Comparison of ENCODE assay signal across 1 cellular context in the genomic region with DNA sequence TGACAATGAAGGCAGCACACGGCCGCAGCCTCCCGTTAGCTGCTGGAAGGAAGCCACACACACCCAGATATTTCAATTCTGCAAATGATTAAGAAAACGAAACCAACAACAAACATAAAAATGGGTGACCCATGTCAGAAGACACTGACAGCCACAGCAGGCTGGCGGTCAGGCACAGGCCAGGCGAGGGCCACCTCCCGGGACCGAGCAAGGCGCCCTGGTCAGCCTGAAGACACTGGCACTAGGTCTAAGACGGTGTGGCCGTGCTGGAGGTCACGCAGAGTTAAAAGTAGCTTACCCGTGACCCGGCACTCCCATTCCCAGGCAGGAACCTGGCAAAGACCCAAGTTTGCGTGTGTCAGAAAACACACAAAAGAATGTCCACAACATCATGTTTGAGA.
TF ChIP-seq lines count a peak whose summit lies in the region.

No MANE protein-coding gene starts in this region.

TF ChIP-seq in GM23338, 12 proteins besides CTCF, POLR2A, EP300 and RAD21 (continued from another document):
- TF ChIP-seq EZH2phosphoT487 (IDR thresholded peaks at IDR 0.05; ENCODE audit: unreplicated experiment) (no peak), JUNB (IDR thresholded peaks at IDR 0.05; ENCODE audit: unreplicated experiment) (no peak), ZNF331 (CRISPR knock-in tag; IDR thresholded peaks at IDR 0.05; ENCODE audit: low read depth) (no peak), STAT1 (IDR thresholded peaks at IDR 0.05; ENCODE audit: unreplicated experiment) (no peak), REST (IDR thresholded peaks at IDR 0.05; ENCODE audit: unreplicated experiment) (no peak), EZH2 (IDR thresholded peaks at IDR 0.05; ENCODE audit: low read depth, unreplicated experiment) (no peak)
- TF ChIP-seq, protein P1, sequence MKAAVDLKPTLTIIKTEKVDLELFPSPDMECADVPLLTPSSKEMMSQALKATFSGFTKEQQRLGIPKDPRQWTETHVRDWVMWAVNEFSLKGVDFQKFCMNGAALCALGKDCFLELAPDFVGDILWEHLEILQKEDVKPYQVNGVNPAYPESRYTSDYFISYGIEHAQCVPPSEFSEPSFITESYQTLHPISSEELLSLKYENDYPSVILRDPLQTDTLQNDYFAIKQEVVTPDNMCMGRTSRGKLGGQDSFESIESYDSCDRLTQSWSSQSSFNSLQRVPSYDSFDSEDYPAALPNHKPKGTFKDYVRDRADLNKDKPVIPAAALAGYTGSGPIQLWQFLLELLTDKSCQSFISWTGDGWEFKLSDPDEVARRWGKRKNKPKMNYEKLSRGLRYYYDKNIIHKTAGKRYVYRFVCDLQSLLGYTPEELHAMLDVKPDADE (IDR thresholded peaks at IDR 0.05), result no peak
